Comparison of ENCODE assay signal across 17 cellular contexts in the genomic region with DNA sequence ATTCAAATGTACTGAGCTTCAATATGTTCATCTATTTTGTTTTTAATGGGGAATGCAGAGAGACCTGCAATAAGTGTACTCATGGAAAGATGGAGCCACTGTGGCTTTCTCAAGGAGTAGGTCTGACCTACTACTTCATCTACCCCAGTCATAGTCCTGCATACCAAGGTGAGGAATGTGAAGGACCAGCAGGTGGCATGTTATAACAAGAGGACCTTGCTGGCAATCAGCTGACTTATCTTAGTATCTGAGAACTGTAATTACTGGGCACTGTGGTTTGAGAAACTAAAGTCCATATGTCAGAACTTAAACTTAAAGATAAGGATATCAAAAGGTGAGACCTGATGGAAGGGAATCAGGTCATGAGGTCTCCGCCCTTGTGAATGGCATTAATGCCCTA.
A peak's percentile ranks its signal among the peaks of the same experiment; 100 is the strongest.
DNase-seq lines count a peak whose midpoint lies in the region; ATAC-seq and TF ChIP-seq lines count a peak whose summit lies in the region.
"Had no signal": no experiment of that assay in that cellular context is flagged by ENCODE, and none has a peak within 500 bp of the region (broad histone marks: within the 10 kb centered on the region; RNA-seq: fewer than 3 reads in every experiment).

No MANE protein-coding gene starts in this region.

- DNase-seq in MM.1S (peak; percentile 31), endodermal cell (peak; percentile 55), mucosa of descending colon (peak in 1 of 3 donors; percentile 58), DMS 273 treated with DMSO at 0.1 percent for 48 hours (lab: John Stamatoyannopoulos, UW) (no peak)
- DNase-seq in activated T-cell treated with anti-CD3 and anti-CD28 coated beads, Interleukin-2, amount 50 U/mL, for 72 hours, result no peak
- DNase-seq in T-helper 2 cell treated with Interferon-gamma antibody and Interleukin-4, amounts not matched to agents 5 μg/mL and 100 μg/mL, for 36 hours (ENCODE audit: low spot score), result no peak
- DNase-seq: activated CD4-positive, alpha-beta memory T cell treated with anti-CD3 and anti-CD28 coated beads, Interleukin-2, amount 10 ng/mL, durations not matched to agents 7 days and 5 days; activated naive CD4-positive, alpha-beta T cell; brain microvascular endothelial cell; effector CD4-positive, alpha-beta T cell; NCI-H2081 had no signal

- peaks cover 2% of the 10 kb centered on the region for H3K4me1 Mint-ChIP-seq in endodermal cell
- H3K4me1 Mint-ChIP-seq in activated T-cell treated with anti-CD3 and anti-CD28 coated beads, Interleukin-2, amount 50 U/mL, for 72 hours (ENCODE audit: low read depth), result no peaks in the 10 kb centered on the region
- H3K4me1 Mint-ChIP-seq in T-helper 2 cell treated with Interferon-gamma antibody and Interleukin-4, amounts not matched to agents 5 μg/mL and 100 μg/mL, for 36 hours (ENCODE audit: low read depth), result no peaks in the 10 kb centered on the region
- H3K4me1 Mint-ChIP-seq: activated CD4-positive, alpha-beta memory T cell treated with anti-CD3 and anti-CD28 coated beads, Interleukin-2, amount 10 ng/mL, durations not matched to agents 7 days and 5 days; CD14-positive monocyte had no signal

- H3K36me3 ChIP-seq in MM.1S (replicated peaks; ENCODE audit: insufficient read depth, low read length) (no peaks in the 10 kb centered on the region), endodermal cell (ENCODE audit: control insufficient read depth, insufficient read depth, low read length) (no peaks in the 10 kb centered on the region), mucosa of descending colon (ENCODE audit: low read depth) (no peaks in the 10 kb centered on the region)
- H3K36me3 ChIP-seq: brain microvascular endothelial cell, thoracic aorta had no signal

- H3K9me3 ChIP-seq in MM.1S (replicated peaks; ENCODE audit: insufficient read depth, low read length) (no peaks in the 10 kb centered on the region), endodermal cell (ENCODE audit: control insufficient read depth, low read length) (peaks cover 6% of the 10 kb centered on the region), mucosa of descending colon (no peaks in the 10 kb centered on the region)
- H3K9me3 ChIP-seq: thoracic aorta had no signal

- H3K79me2 ChIP-seq in MM.1S (ENCODE audit: low read length), result no peaks in the 10 kb centered on the region

- H3K4me3 ChIP-seq in GM12875 (ENCODE audit: low read depth, low read length) (no peak overlapping the region), MM.1S (ENCODE audit: low read length) (no peak overlapping the region), endodermal cell (ENCODE audit: low read length) (no peak overlapping the region), mucosa of descending colon (no peak overlapping the region)
- H3K4me3 ChIP-seq: K562, thoracic aorta had no signal

- H3K9me2 ChIP-seq in MM.1S (replicated peaks; ENCODE audit: insufficient read depth, low read length), result no peaks in the 10 kb centered on the region

- H3K4me2 ChIP-seq in MM.1S (ENCODE audit: low read depth, low read length), result no peak overlapping the region

- TF ChIP-seq CTCF in GM12875 (IDR thresholded peaks at IDR 0.05; ENCODE audit: borderline replicate concordance, insufficient read depth, low read depth, low read length) (peak; percentile 13; the same call in 1 of the 2 replicates), MM.1S (IDR thresholded peaks at IDR 0.05; ENCODE audit: low read length) (peak; percentile 31), endodermal cell (conservative IDR thresholded peaks at IDR 0.05) (peak; percentile 40), mucosa of descending colon (IDR thresholded peaks at IDR 0.05) (no peak)

- H3K9me3 Mint-ChIP-seq in endodermal cell, result no peaks in the 10 kb centered on the region
- H3K9me3 Mint-ChIP-seq in activated T-cell treated with anti-CD3 and anti-CD28 coated beads, Interleukin-2, amount 50 U/mL, for 72 hours, result no peaks in the 10 kb centered on the region
- H3K9me3 Mint-ChIP-seq in T-helper 2 cell treated with Interferon-gamma antibody and Interleukin-4, amounts not matched to agents 5 μg/mL and 100 μg/mL, for 36 hours, result no peaks in the 10 kb centered on the region
- H3K9me3 Mint-ChIP-seq: T-helper 1 cell treated with Interleukin-12 subunit alpha and Interleukin-12 subunit beta and Interleukin-4 antibody, amounts not matched to agents 30 μg/mL and 1 μg/mL, for 36 hours had no signal

- no peak overlapping the region for H3K27ac ChIP-seq in MM.1S (ENCODE audit: low read length)
- H3K27ac ChIP-seq in endodermal cell (ENCODE audit: low read depth, low read length), result no peak overlapping the region
- H3K27ac ChIP-seq: brain microvascular endothelial cell, thoracic aorta had no signal

- no peaks in the 10 kb centered on the region for H4K20me1 ChIP-seq in MM.1S (ENCODE audit: insufficient read depth, low read length)

- 84 to 88% methylated on average over 1 of the region's 1 CpG for WGBS in endodermal cell (ENCODE audit: insufficient coverage in 1 of 2, insufficient read length in 1 of 2), 2 experiments

- intact Hi-C loops in mucosa of descending colon (cut with DNase I, micrococcal nuclease), result no loop called here

- H3K27me3 Mint-ChIP-seq in endodermal cell (ENCODE audit: insufficient read depth), result peaks cover 7% of the 10 kb centered on the region
- no peaks in the 10 kb centered on the region for H3K27me3 Mint-ChIP-seq in activated T-cell treated with anti-CD3 and anti-CD28 coated beads, Interleukin-2, amount 50 U/mL, for 72 hours (ENCODE audit: low read depth)
- no peaks in the 10 kb centered on the region for H3K27me3 Mint-ChIP-seq in T-helper 2 cell treated with Interferon-gamma antibody and Interleukin-4, amounts not matched to agents 5 μg/mL and 100 μg/mL, for 36 hours (ENCODE audit: low read depth)
- H3K27me3 Mint-ChIP-seq: activated CD4-positive, alpha-beta memory T cell treated with anti-CD3 and anti-CD28 coated beads, Interleukin-2, amount 10 ng/mL, durations not matched to agents 7 days and 5 days had no signal

- no peak overlapping the region for H2AFZ ChIP-seq in MM.1S (ENCODE audit: low read length)

- H3F3A ChIP-seq in MM.1S (ENCODE audit: insufficient read depth, low read length), result no peaks in the 10 kb centered on the region

- H3K27ac Mint-ChIP-seq in endodermal cell, result no peak overlapping the region
- H3K27ac Mint-ChIP-seq in activated T-cell treated with anti-CD3 and anti-CD28 coated beads, Interleukin-2, amount 50 U/mL, for 72 hours, result no peak overlapping the region
- no peak overlapping the region for H3K27ac Mint-ChIP-seq in T-helper 2 cell treated with Interferon-gamma antibody and Interleukin-4, amounts not matched to agents 5 μg/mL and 100 μg/mL, for 36 hours
- H3K27ac Mint-ChIP-seq: activated CD4-positive, alpha-beta memory T cell treated with anti-CD3 and anti-CD28 coated beads, Interleukin-2, amount 10 ng/mL, durations not matched to agents 7 days and 5 days; CD14-positive monocyte; T-helper 1 cell treated with Interleukin-12 subunit alpha and Interleukin-12 subunit beta and Interleukin-4 antibody, amounts not matched to agents 30 μg/mL and 1 μg/mL, for 36 hours had no signal

- H3K27me3 ChIP-seq in MM.1S (replicated peaks; ENCODE audit: insufficient read depth, low read length), result no peaks in the 10 kb centered on the region
- no peaks in the 10 kb centered on the region for H3K27me3 ChIP-seq in endodermal cell (ENCODE audit: control insufficient read depth, insufficient read depth, low read length, poor library complexity, severe bottlenecking)
- H3K27me3 ChIP-seq: brain microvascular endothelial cell had no signal

- no peaks in the 10 kb centered on the region for H3K36me3 Mint-ChIP-seq in endodermal cell (ENCODE audit: low read depth)
- H3K36me3 Mint-ChIP-seq in activated T-cell treated with anti-CD3 and anti-CD28 coated beads, Interleukin-2, amount 50 U/mL, for 72 hours (ENCODE audit: insufficient read depth in 2 of 2), result no peaks in the 10 kb centered on the region
- H3K36me3 Mint-ChIP-seq in T-helper 2 cell treated with Interferon-gamma antibody and Interleukin-4, amounts not matched to agents 5 μg/mL and 100 μg/mL, for 36 hours (ENCODE audit: low read depth), result no peaks in the 10 kb centered on the region
- H3K36me3 Mint-ChIP-seq: CD14-positive monocyte had no signal

- H3K4me1 ChIP-seq in MM.1S (ENCODE audit: low read length) (no peaks in the 10 kb centered on the region), endodermal cell (ENCODE audit: control insufficient read depth, insufficient read depth, low read length) (no peaks in the 10 kb centered on the region), mucosa of descending colon (ENCODE audit: low read depth) (no peaks in the 10 kb centered on the region)

- no peak overlapping the region for H3K4me3 Mint-ChIP-seq in endodermal cell
- H3K4me3 Mint-ChIP-seq in activated T-cell treated with anti-CD3 and anti-CD28 coated beads, Interleukin-2, amount 50 U/mL, for 72 hours, result no peak overlapping the region
- no peak overlapping the region for H3K4me3 Mint-ChIP-seq in T-helper 2 cell treated with Interferon-gamma antibody and Interleukin-4, amounts not matched to agents 5 μg/mL and 100 μg/mL, for 36 hours
- H3K4me3 Mint-ChIP-seq: activated CD4-positive, alpha-beta memory T cell treated with anti-CD3 and anti-CD28 coated beads, Interleukin-2, amount 10 ng/mL, durations not matched to agents 7 days and 5 days; CD14-positive monocyte; T-helper 1 cell treated with Interleukin-12 subunit alpha and Interleukin-12 subunit beta and Interleukin-4 antibody, amounts not matched to agents 30 μg/mL and 1 μg/mL, for 36 hours had no signal

- H3K9ac ChIP-seq in MM.1S (ENCODE audit: low read length) (no peak overlapping the region), endodermal cell (ENCODE audit: extremely low read depth, low read length, poor library complexity, severe bottlenecking) (no peak overlapping the region)

- ATAC-seq in mucosa of descending colon (peak; percentile 65), GM21619 (IDR thresholded peaks at IDR 0.05; ENCODE audit: unreplicated experiment) (no peak)
- ATAC-seq in activated T-cell treated with anti-CD3 and anti-CD28 coated beads, Interleukin-2, amount 50 U/mL, for 72 hours (replicated peaks in 1 of 2), result no peak
- ATAC-seq: K562 had no signal

Comparison
In these comparisons a context has a peak if more than half of its experiments do, and no peak if none do; other contexts are left out.
1. DNase-seq: peak in MM.1S (single experiment) and endodermal cell (single experiment); none in activated T-cell treated with anti-CD3 and anti-CD28 coated beads, Interleukin-2, amount 50 U/mL, for 72 hours (0 of 2), DMS 273 treated with DMSO at 0.1 percent for 48 hours (single experiment) and T-helper 2 cell treated with Interferon-gamma antibody and Interleukin-4, amounts not matched to agents 5 μg/mL and 100 μg/mL, for 36 hours (single experiment).